In genomic region chr17:56679767-56680422, GRCh38 we compare ENCODE assay signal across 22 cellular contexts.
DNase-seq lines count a peak whose midpoint lies in the region; ATAC-seq, FAIRE-seq and TF ChIP-seq lines count a peak whose summit lies in the region.
"Had no signal": no experiment of that assay in that cellular context is flagged by ENCODE, and none has a peak within 500 bp of the region (broad histone marks: within the 10 kb centered on the region; RNA-seq: fewer than 3 reads in every experiment).

No MANE protein-coding gene starts in this region.

- no TSS peak for BruUV-seq in Panc1 (replicated peaks; lab: Mats Ljungman, UMichigan)
- BruUV-seq in endothelial cell of umbilical vein (replicated peaks; lab: Mats Ljungman, UMichigan), result no TSS peak
- BruUV-seq in OCI-LY7 (replicated peaks; lab: Mats Ljungman, UMichigan), result no TSS peak

- H4K20me1 ChIP-seq in endothelial cell of umbilical vein (replicated peaks; ENCODE audit: control insufficient read depth, extremely low read depth, insufficient read depth, low read length), result no peaks in the 10 kb centered on the region
- H4K20me1 ChIP-seq in OCI-LY7 (ENCODE audit: insufficient read depth, low read length), result no peaks in the 10 kb centered on the region

- no peak overlapping the region for H2AFZ ChIP-seq in endothelial cell of umbilical vein (ENCODE audit: low read depth, low read length)
- H2AFZ ChIP-seq in OCI-LY7 (ENCODE audit: low read length), result no peak overlapping the region

- H3K9ac ChIP-seq in endothelial cell of umbilical vein (replicated peaks; ENCODE audit: extremely low read depth, insufficient read depth, low read length), result no peak overlapping the region
- H3K9ac ChIP-seq: parathyroid adenoma had no signal

- in situ Hi-C loops in Panc1 (cut with HindIII; ENCODE audit: low pct_unique_long_range_greater_than_20kb, low sequenced_read_pairs), result no loop called here

- H3K4me1 ChIP-seq in Panc1 (ENCODE audit: control insufficient read depth, insufficient read depth, low read length) (0 out of 2 replicates have a peak, but pooled peaks cover 5% of the 10 kb centered on the region), endothelial cell of umbilical vein (ENCODE audit: control insufficient read depth, extremely low read depth, insufficient read depth, low read length) (peaks cover 32% of the 10 kb centered on the region), OCI-LY7 (ENCODE audit: insufficient read depth, low read length, poor library complexity, severe bottlenecking) (no peaks in the 10 kb centered on the region)
- H3K4me1 ChIP-seq: parathyroid adenoma had no signal

- ATAC-seq in Panc1 (peak; percentile 64), GM18861 (IDR thresholded peaks at IDR 0.05; ENCODE audit: unreplicated experiment) (no peak)

- CTCF ChIA-PET in Panc1 (lab: Charles Lee) (no interaction called here), endothelial cell of umbilical vein (lab: Charles Lee) (interaction anchor here (0.7 to 4.5 kb wide), 8 partner anchors 10 to 180 kb away, joined by 3 to 35 read pairs (median 8); partner anchors contain the start of gene NOG), OCI-LY7 (lab: Charles Lee; ENCODE audit: unreplicated experiment) (no interaction called here)

- H3K9me3 ChIP-seq in Panc1 (ENCODE audit: control insufficient read depth, insufficient read depth, low read depth, low read length) (no peaks in the 10 kb centered on the region), endothelial cell of umbilical vein (replicated peaks; ENCODE audit: control insufficient read depth, insufficient read depth, low read length) (no peaks in the 10 kb centered on the region), OCI-LY7 (ENCODE audit: low read length) (no peaks in the 10 kb centered on the region)
- H3K9me3 ChIP-seq: Caco-2, sigmoid colon, tibial nerve had no signal

- POLR2A ChIA-PET in Panc1 (lab: Charles Lee), result no interaction called here
- POLR2A ChIA-PET in endothelial cell of umbilical vein (lab: Charles Lee), result no interaction called here
- POLR2A ChIA-PET in OCI-LY7 (lab: Charles Lee), result no interaction called here

- no peaks in the 10 kb centered on the region for H3K9me1 ChIP-seq in endothelial cell of umbilical vein (replicated peaks; ENCODE audit: control insufficient read depth, extremely low read depth, insufficient read depth, low read length)

- TF ChIP-seq CTCF in GM12873 (IDR thresholded peaks at IDR 0.05; ENCODE audit: insufficient read depth, low read depth, low read length, missing control alignments) (peak; percentile 5), Panc1 (IDR thresholded peaks at IDR 0.05) (no peak), endothelial cell of umbilical vein (IDR thresholded peaks at IDR 0.05; ENCODE audit: extremely low read depth in 1 of 2, insufficient read depth in 1 of 2, low read depth in 1 of 2, low read length in 2 of 2) (no peak), OCI-LY7 (conservative IDR thresholded peaks at IDR 0.05; ENCODE audit: low read length) (no peak)

- no peaks in the 10 kb centered on the region for H3K27me3 ChIP-seq in Panc1 (ENCODE audit: control insufficient read depth, insufficient read depth, low read length)
- peaks cover 25 to 33% of the 10 kb centered on the region in 2 experiments for H3K27me3 ChIP-seq in endothelial cell of umbilical vein (ENCODE audit: control insufficient read depth in 2 of 2, insufficient read depth in 2 of 2, low read length in 2 of 2)

- H3K9me2 ChIP-seq in OCI-LY7 (ENCODE audit: insufficient read depth, low read length), result no peaks in the 10 kb centered on the region

- DNase-seq in Panc1 (ENCODE audit: low read depth, low spot score) (no peak), endothelial cell of umbilical vein (ENCODE audit: low read depth, low spot score) (no peak), renal cortical epithelial cell (ENCODE audit: low read depth) (peak; percentile 30), RCC 7860 (ENCODE audit: low spot score) (no peak), OCI-LY7 (ENCODE audit: low spot score) (no peak)
- DNase-seq: activated CD4-positive, alpha-beta memory T cell treated with anti-CD3 and anti-CD28 coated beads for 36 hours; activated naive CD4-positive, alpha-beta T cell treated with anti-CD3 and anti-CD28 coated beads, Interleukin-2, amount 10 ng/mL, durations not matched to agents 7 days and 5 days; aorta; naive B cell; NCI-H1105; NCI-H2107; SHP77 treated with DMSO at 0.1 percent for 48 hours; sigmoid colon; stimulated activated naive CD4-positive, alpha-beta T cell treated with Interleukin-2 at 50 U/mL for 16 hours had no signal

- no peaks in the 10 kb centered on the region for H3K36me3 ChIP-seq in Panc1 (ENCODE audit: control insufficient read depth, insufficient read depth, low read length)
- H3K36me3 ChIP-seq in endothelial cell of umbilical vein (ENCODE audit: control insufficient read depth in 2 of 2, extremely low read depth in 1 of 2, insufficient read depth in 2 of 2, low read length in 2 of 2), result no peaks in the 10 kb centered on the region
- H3K36me3 ChIP-seq in OCI-LY7 (ENCODE audit: insufficient read depth, low read length), result no peaks in the 10 kb centered on the region
- H3K36me3 ChIP-seq: sigmoid colon, tibial nerve had no signal

- H3K27ac ChIP-seq in Panc1 (ENCODE audit: low read length) (no peak overlapping the region), endothelial cell of umbilical vein (ENCODE audit: insufficient read depth, low read depth, low read length) (no peak overlapping the region), OCI-LY7 (ENCODE audit: low read depth, low read length, poor library complexity, severe bottlenecking) (no peak overlapping the region)
- H3K27ac ChIP-seq: parathyroid adenoma, sigmoid colon, tibial nerve had no signal

- H3K4me2 ChIP-seq in endothelial cell of umbilical vein (ENCODE audit: insufficient read depth, low read length) (no peak overlapping the region), OCI-LY7 (ENCODE audit: low read length) (no peak overlapping the region)

- intact Hi-C loops in Panc1 (cut with micrococcal nuclease; ENCODE audit: unreplicated experiment), result loop anchor here (10.0 kb wide), 1 partner anchor 95 kb away; no protein-coding TSS in a partner anchor
- intact Hi-C loops in endothelial cell of umbilical vein (cut with micrococcal nuclease), result loop anchor here (1.0 kb wide), 3 partner anchors 36 to 100 kb away; partner anchors contain the start of gene NOG
- intact Hi-C loops in OCI-LY7 (cut with micrococcal nuclease; ENCODE audit: unreplicated experiment), result no loop called here

- no peak for TF ChIP-seq POLR2A in endothelial cell of umbilical vein (IDR thresholded peaks at IDR 0.05; ENCODE audit: low read depth, low read length)

- FAIRE-seq in endothelial cell of umbilical vein (lab: Jason Lieb, UNC) (no peak), RCC 7860 (lab: Jason Lieb, UNC) (no peak)
- FAIRE-seq: G401.6, GM12891 had no signal

- H3K4me3 ChIP-seq in Panc1 (ENCODE audit: low read depth in 2 of 2, low read length in 2 of 2) (no peak overlapping the region), endothelial cell of umbilical vein (replicated peaks in 1 of 3; ENCODE audit: insufficient read depth in 1 of 3, low read depth in 1 of 3, low read length in 3 of 3) (no peak overlapping the region), OCI-LY7 (ENCODE audit: low read depth, low read length, poor library complexity, severe bottlenecking) (no peak overlapping the region)
- H3K4me3 ChIP-seq: lung had no signal

- dilution Hi-C loops in endothelial cell of umbilical vein (cut with MboI; ENCODE audit: extremely low pct_ligation_motif_present, low sequenced_read_pairs), result no loop called here

- H3K79me2 ChIP-seq in endothelial cell of umbilical vein (ENCODE audit: control insufficient read depth, insufficient read depth, low read length) (no peaks in the 10 kb centered on the region), OCI-LY7 (ENCODE audit: insufficient read depth, low read depth, low read length) (no peaks in the 10 kb centered on the region)
- H3K79me2 ChIP-seq: parathyroid adenoma had no signal

TF ChIP-seq in endothelial cell of umbilical vein, 7 proteins besides CTCF, POLR2A, EP300 and RAD21:
- TF ChIP-seq GATA2 (IDR thresholded peaks at IDR 0.05; ENCODE audit: insufficient read depth, insufficient read length, low read depth, low read length) (peak; percentile 56), MAX (IDR thresholded peaks at IDR 0.05; ENCODE audit: insufficient read depth, insufficient read length) (no peak)
